1 cellular context compared by ENCODE assay signal in the genomic region with DNA sequence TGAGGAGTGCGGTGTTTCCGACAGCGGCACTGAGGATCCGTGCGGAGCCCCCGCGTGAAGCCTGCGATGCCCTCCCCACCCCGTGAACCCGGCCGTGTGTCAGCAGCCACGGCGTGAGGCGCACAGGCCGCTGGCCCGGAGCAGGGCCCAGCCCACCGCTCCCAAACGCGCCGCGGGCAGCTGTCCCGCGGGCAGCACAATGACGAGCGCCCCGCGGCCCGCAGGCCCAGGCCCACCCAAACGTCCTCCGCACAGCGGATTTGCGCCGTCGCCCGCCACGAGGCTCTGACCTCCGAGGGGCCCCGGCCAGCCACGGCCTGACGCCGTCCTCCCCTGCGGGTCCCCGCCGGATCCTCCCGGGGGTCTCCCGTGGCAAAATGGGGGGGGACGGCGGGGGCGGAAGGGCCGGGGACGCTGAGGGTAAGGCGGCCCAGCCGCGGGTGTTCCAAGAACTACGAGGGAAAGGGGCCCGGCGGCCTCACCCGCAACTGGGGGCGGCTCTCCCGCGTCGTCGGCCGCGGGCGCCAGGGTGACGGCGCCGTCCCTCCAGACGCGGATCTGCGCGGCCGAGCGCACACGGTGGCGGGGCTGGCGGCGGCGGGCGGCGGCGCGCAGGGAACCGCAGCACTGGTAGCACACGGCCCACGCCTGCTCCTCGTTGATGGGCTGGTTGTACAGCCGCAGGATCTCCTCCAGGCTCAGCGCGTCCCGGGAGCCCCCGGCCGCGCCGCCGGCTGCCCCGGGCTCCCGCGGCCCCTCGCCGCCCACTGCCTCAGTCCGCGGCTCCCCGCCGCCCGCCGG.
TF ChIP-seq lines count a peak whose summit lies in the region.

No MANE protein-coding gene starts in this region.

TF ChIP-seq in HepG2, 621 proteins besides CTCF, POLR2A, EP300 and RAD21 (continues in another document):
- TF ChIP-seq FOXC1 (CRISPR knock-in tag; IDR thresholded peaks at IDR 0.05; ENCODE audit: borderline replicate concordance), result peak; percentile 74; the same call in 1 of the 2 replicates
- TF ChIP-seq, protein P1, sequence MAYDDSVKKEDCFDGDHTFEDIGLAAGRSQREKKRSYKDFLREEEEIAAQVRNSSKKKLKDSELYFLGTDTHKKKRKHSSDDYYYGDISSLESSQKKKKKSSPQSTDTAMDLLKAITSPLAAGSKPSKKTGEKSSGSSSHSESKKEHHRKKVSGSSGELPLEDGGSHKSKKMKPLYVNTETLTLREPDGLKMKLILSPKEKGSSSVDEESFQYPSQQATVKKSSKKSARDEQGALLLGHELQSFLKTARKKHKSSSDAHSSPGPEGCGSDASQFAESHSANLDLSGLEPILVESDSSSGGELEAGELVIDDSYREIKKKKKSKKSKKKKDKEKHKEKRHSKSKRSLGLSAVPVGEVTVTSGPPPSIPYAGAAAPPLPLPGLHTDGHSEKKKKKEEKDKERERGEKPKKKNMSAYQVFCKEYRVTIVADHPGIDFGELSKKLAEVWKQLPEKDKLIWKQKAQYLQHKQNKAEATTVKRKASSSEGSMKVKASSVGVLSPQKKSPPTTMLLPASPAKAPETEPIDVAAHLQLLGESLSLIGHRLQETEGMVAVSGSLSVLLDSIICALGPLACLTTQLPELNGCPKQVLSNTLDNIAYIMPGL (CRISPR knock-in tag; IDR thresholded peaks at IDR 0.05; ENCODE audit: borderline replicate concordance in 1 of 2, low read depth in 1 of 2), result peak; percentile 70 to 83
- 0 out of 2 replicates have a peak, but pooled peaks have one; percentile 80 for TF ChIP-seq TOPORS (CRISPR knock-in tag; IDR thresholded peaks at IDR 0.05)
- TF ChIP-seq, protein P2, sequence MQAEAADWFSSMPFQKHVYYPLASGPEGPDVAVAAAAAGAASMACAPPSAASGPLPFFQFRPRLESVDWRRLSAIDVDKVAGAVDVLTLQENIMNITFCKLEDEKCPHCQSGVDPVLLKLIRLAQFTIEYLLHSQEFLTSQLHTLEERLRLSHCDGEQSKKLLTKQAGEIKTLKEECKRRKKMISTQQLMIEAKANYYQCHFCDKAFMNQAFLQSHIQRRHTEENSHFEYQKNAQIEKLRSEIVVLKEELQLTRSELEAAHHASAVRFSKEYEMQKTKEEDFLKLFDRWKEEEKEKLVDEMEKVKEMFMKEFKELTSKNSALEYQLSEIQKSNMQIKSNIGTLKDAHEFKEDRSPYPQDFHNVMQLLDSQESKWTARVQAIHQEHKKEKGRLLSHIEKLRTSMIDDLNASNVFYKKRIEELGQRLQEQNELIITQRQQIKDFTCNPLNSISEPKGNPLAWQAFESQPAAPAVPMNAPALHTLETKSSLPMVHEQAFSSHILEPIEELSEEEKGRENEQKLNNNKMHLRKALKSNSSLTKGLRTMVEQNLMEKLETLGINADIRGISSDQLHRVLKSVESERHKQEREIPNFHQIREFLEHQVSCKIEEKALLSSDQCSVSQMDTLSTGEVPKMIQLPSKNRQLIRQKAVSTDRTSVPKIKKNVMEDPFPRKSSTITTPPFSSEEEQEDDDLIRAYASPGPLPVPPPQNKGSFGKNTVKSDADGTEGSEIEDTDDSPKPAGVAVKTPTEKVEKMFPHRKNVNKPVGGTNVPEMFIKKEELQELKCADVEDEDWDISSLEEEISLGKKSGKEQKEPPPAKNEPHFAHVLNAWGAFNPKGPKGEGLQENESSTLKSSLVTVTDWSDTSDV (CRISPR knock-in tag; IDR thresholded peaks at IDR 0.05), result 0 out of 2 replicates have a peak, but pooled peaks have one; percentile 36
- TF ChIP-seq TMF1 (CRISPR knock-in tag; IDR thresholded peaks at IDR 0.05; ENCODE audit: low read depth), result peak; percentile 62; the same call in 1 of the 2 replicates
- TF ChIP-seq ZNF607 (CRISPR knock-in tag; IDR thresholded peaks at IDR 0.05; ENCODE audit: borderline replicate concordance), result peak; percentile 71
- TF ChIP-seq ZC3H13 (CRISPR knock-in tag; IDR thresholded peaks at IDR 0.05), result 0 out of 2 replicates have a peak, but pooled peaks have one; percentile 41
- TF ChIP-seq, protein P3, sequence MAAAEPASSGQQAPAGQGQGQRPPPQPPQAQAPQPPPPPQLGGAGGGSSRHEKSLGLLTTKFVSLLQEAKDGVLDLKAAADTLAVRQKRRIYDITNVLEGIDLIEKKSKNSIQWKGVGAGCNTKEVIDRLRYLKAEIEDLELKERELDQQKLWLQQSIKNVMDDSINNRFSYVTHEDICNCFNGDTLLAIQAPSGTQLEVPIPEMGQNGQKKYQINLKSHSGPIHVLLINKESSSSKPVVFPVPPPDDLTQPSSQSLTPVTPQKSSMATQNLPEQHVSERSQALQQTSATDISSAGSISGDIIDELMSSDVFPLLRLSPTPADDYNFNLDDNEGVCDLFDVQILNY (CRISPR knock-in tag; conservative IDR thresholded peaks at IDR 0.05), result peak; percentile 58
- TF ChIP-seq, protein P4, sequence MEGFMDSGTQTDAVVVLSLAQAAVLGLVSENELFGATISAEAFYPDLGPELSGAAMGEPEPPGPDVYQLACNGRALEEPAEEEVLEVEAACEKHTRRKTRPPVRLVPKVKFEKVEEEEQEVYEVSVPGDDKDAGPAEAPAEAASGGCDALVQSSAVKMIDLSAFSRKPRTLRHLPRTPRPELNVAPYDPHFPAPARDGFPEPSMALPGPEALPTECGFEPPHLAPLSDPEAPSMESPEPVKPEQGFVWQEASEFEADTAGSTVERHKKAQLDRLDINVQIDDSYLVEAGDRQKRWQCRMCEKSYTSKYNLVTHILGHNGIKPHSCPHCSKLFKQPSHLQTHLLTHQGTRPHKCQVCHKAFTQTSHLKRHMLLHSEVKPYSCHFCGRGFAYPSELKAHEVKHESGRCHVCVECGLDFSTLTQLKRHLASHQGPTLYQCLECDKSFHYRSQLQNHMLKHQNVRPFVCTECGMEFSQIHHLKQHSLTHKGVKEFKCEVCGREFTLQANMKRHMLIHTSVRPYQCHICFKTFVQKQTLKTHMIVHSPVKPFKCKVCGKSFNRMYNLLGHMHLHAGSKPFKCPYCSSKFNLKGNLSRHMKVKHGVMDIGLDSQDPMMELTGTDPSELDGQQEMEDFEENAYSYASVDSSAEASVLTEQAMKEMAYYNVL (CRISPR knock-in tag; IDR thresholded peaks at IDR 0.05; ENCODE audit: borderline replicate concordance), result 0 out of 2 replicates have a peak, but pooled peaks have one; percentile 19
- no peak for TF ChIP-seq DR1 (CRISPR knock-in tag; IDR thresholded peaks at IDR 0.05)
- no peak for TF ChIP-seq ZNF24 (IDR thresholded peaks at IDR 0.05)
- no peak for TF ChIP-seq ZNF143 (CRISPR knock-in tag; IDR thresholded peaks at IDR 0.05)
- no peak for TF ChIP-seq ELF3 (CRISPR knock-in tag; IDR thresholded peaks at IDR 0.05)
- no peak for TF ChIP-seq ZNF317 (CRISPR knock-in tag; IDR thresholded peaks at IDR 0.05)
- peak; percentile 57; the same call in 1 of the 2 replicates for TF ChIP-seq RBFOX2 (IDR thresholded peaks at IDR 0.05; ENCODE audit: low read depth, low read length)
- TF ChIP-seq PHF20 (CRISPR knock-in tag; IDR thresholded peaks at IDR 0.05), result peak; percentile 25; the same call in 1 of the 2 replicates
- no peak; the same call in 1 of the 2 replicates for TF ChIP-seq ZNF776 (CRISPR knock-in tag; IDR thresholded peaks at IDR 0.05)
- TF ChIP-seq, protein P5, sequence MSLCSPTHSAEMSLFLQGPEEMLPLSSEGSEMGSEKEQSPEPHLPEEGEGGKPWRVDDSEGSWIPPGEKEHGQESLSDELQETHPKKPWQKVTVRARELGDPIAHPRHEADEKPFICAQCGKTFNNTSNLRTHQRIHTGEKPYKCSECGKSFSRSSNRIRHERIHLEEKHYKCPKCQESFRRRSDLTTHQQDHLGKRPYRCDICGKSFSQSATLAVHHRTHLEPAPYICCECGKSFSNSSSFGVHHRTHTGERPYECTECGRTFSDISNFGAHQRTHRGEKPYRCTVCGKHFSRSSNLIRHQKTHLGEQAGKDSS (CRISPR knock-in tag; IDR thresholded peaks at IDR 0.05; ENCODE audit: borderline replicate concordance, low read depth), result 0 out of 2 replicates have a peak, but pooled peaks have one; percentile 79
- peak; percentile 41; the same call in 1 of the 2 replicates for TF ChIP-seq ZSCAN21 (CRISPR knock-in tag; IDR thresholded peaks at IDR 0.05; ENCODE audit: borderline replicate concordance)
- no peak for TF ChIP-seq JUND (CRISPR knock-in tag; IDR thresholded peaks at IDR 0.05)
- TF ChIP-seq MTA1 (CRISPR knock-in tag; IDR thresholded peaks at IDR 0.05; ENCODE audit: borderline replicate concordance), result peak; percentile 80; the same call in 1 of the 2 replicates
- TF ChIP-seq, protein P6, sequence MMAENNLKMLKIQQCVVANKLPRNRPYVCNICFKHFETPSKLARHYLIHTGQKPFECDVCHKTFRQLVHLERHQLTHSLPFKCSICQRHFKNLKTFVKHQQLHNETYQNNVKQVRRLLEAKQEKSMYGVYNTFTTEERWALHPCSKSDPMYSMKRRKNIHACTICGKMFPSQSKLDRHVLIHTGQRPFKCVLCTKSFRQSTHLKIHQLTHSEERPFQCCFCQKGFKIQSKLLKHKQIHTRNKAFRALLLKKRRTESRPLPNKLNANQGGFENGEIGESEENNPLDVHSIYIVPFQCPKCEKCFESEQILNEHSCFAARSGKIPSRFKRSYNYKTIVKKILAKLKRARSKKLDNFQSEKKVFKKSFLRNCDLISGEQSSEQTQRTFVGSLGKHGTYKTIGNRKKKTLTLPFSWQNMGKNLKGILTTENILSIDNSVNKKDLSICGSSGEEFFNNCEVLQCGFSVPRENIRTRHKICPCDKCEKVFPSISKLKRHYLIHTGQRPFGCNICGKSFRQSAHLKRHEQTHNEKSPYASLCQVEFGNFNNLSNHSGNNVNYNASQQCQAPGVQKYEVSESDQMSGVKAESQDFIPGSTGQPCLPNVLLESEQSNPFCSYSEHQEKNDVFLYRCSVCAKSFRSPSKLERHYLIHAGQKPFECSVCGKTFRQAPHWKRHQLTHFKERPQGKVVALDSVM (CRISPR knock-in tag; IDR thresholded peaks at IDR 0.05), result 0 out of 2 replicates have a peak, but pooled peaks have one; percentile 32
- TF ChIP-seq ZNF598 (CRISPR knock-in tag; IDR thresholded peaks at IDR 0.05; ENCODE audit: borderline replicate concordance), result 0 out of 2 replicates have a peak, but pooled peaks have one; percentile 38
- peak; percentile 51 for TF ChIP-seq XRCC5 (optimal IDR thresholded peaks at IDR 0.05; ENCODE audit: low read length)
- TF ChIP-seq ETV6 (CRISPR knock-in tag; conservative IDR thresholded peaks at IDR 0.05), result peak; percentile 59; the same call in 1 of the 2 replicates
- TF ChIP-seq, protein P7, sequence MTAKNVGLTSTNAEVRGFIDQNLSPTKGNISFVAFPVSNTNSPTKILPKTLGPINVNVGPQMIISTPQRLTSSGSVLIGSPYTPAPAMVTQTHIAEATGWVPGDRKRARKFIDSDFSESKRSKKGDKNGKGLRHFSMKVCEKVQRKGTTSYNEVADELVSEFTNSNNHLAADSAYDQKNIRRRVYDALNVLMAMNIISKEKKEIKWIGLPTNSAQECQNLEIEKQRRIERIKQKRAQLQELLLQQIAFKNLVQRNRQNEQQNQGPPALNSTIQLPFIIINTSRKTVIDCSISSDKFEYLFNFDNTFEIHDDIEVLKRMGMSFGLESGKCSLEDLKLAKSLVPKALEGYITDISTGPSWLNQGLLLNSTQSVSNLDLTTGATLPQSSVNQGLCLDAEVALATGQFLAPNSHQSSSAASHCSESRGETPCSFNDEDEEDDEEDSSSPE (CRISPR knock-in tag; IDR thresholded peaks at IDR 0.05), result peak; percentile 41; the same call in 1 of the 2 replicates
- no peak for TF ChIP-seq RFX3 (CRISPR knock-in tag; IDR thresholded peaks at IDR 0.05)
- TF ChIP-seq KDM2A (CRISPR knock-in tag; IDR thresholded peaks at IDR 0.05; ENCODE audit: borderline replicate concordance, low read depth), result peak; percentile 27; the same call in 1 of the 2 replicates
- 0 out of 2 replicates have a peak, but pooled peaks have one; percentile 51 for TF ChIP-seq GFI1 (CRISPR knock-in tag; IDR thresholded peaks at IDR 0.05; ENCODE audit: borderline replicate concordance)
- TF ChIP-seq, protein P8, sequence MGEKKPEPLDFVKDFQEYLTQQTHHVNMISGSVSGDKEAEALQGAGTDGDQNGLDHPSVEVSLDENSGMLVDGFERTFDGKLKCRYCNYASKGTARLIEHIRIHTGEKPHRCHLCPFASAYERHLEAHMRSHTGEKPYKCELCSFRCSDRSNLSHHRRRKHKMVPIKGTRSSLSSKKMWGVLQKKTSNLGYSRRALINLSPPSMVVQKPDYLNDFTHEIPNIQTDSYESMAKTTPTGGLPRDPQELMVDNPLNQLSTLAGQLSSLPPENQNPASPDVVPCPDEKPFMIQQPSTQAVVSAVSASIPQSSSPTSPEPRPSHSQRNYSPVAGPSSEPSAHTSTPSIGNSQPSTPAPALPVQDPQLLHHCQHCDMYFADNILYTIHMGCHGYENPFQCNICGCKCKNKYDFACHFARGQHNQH (CRISPR knock-in tag; IDR thresholded peaks at IDR 0.05), result 0 out of 2 replicates have a peak, but pooled peaks have one; percentile 27
- no peak for TF ChIP-seq DPF2 (CRISPR knock-in tag; IDR thresholded peaks at IDR 0.05; ENCODE audit: borderline replicate concordance, low read depth)
- peak; percentile 64; the same call in 1 of the 2 replicates for TF ChIP-seq ZNF563 (CRISPR knock-in tag; IDR thresholded peaks at IDR 0.05)
- 0 out of 2 replicates have a peak, but pooled peaks have one; percentile 45 for TF ChIP-seq KLF6 (CRISPR knock-in tag; IDR thresholded peaks at IDR 0.05)
- 0 out of 2 replicates have a peak, but pooled peaks have one; percentile 33 for TF ChIP-seq ETV5 (CRISPR knock-in tag; IDR thresholded peaks at IDR 0.05; ENCODE audit: borderline replicate concordance)
- TF ChIP-seq SAP130 (CRISPR knock-in tag; IDR thresholded peaks at IDR 0.05; ENCODE audit: low read depth), result peak; percentile 34
- TF ChIP-seq, protein P9, sequence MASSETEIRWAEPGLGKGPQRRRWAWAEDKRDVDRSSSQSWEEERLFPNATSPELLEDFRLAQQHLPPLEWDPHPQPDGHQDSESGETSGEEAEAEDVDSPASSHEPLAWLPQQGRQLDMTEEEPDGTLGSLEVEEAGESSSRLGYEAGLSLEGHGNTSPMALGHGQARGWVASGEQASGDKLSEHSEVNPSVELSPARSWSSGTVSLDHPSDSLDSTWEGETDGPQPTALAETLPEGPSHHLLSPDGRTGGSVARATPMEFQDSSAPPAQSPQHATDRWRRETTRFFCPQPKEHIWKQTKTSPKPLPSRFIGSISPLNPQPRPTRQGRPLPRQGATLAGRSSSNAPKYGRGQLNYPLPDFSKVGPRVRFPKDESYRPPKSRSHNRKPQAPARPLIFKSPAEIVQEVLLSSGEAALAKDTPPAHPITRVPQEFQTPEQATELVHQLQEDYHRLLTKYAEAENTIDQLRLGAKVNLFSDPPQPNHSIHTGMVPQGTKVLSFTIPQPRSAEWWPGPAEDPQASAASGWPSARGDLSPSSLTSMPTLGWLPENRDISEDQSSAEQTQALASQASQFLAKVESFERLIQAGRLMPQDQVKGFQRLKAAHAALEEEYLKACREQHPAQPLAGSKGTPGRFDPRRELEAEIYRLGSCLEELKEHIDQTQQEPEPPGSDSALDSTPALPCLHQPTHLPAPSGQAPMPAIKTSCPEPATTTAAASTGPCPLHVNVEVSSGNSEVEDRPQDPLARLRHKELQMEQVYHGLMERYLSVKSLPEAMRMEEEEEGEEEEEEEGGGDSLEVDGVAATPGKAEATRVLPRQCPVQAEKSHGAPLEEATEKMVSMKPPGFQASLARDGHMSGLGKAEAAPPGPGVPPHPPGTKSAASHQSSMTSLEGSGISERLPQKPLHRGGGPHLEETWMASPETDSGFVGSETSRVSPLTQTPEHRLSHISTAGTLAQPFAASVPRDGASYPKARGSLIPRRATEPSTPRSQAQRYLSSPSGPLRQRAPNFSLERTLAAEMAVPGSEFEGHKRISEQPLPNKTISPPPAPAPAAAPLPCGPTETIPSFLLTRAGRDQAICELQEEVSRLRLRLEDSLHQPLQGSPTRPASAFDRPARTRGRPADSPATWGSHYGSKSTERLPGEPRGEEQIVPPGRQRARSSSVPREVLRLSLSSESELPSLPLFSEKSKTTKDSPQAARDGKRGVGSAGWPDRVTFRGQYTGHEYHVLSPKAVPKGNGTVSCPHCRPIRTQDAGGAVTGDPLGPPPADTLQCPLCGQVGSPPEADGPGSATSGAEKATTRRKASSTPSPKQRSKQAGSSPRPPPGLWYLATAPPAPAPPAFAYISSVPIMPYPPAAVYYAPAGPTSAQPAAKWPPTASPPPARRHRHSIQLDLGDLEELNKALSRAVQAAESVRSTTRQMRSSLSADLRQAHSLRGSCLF (CRISPR knock-in tag; IDR thresholded peaks at IDR 0.05; ENCODE audit: borderline replicate concordance), result no peak
